36 cellular contexts compared by ENCODE assay signal in the genomic region with DNA sequence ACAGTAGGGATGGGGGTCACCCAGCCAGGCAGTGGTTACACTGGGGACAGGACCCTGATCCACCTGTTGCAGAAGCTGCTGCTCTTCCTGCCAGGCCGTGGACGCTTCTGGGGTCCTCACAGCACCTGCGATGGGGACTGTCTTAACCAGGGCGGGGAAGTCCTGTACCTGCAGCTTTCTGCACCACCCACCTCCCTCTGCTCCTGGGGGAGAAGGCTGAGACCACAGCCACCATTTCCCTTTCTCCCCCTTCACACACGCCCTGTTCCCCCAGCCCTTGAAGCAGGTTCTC.
"Had no signal": no experiment of that assay in that cellular context is flagged by ENCODE, and none has a peak within 500 bp of the region (broad histone marks: within the 10 kb centered on the region; RNA-seq: fewer than 3 reads in every experiment).

No MANE protein-coding gene starts in this region.

- H3K27me3 ChIP-seq: adrenal gland, body of pancreas, esophagus squamous epithelium, gastroesophageal sphincter had no signal

- H3K36me3 Mint-ChIP-seq: activated CD4-positive, alpha-beta memory T cell treated with anti-CD3 and anti-CD28 coated beads for 36 hours; activated CD8-positive, alpha-beta memory T cell treated with anti-CD3 and anti-CD28 coated beads, Interleukin-2, amount 10 ng/mL, durations not matched to agents 7 days and 5 days; activated naive CD4-positive, alpha-beta T cell treated with anti-CD3 and anti-CD28 coated beads, Interleukin-2, amount 50 U/mL, for 24 hours; activated naive CD8-positive, alpha-beta T cell treated with anti-CD3 and anti-CD28 coated beads for 36 hours had no signal

- H3K4me1 Mint-ChIP-seq: activated CD4-positive, alpha-beta T cell treated with anti-CD3 and anti-CD28 coated beads for 36 hours; activated CD4-positive, alpha-beta T cell treated with anti-CD3 and anti-CD28 coated beads, Interleukin-2, amount 10 ng/mL, durations not matched to agents 24 days and 14 days; activated CD8-positive, alpha-beta memory T cell treated with anti-CD3 and anti-CD28 coated beads, Interleukin-2, amount 10 ng/mL, durations not matched to agents 7 days and 5 days; activated naive CD4-positive, alpha-beta T cell treated with anti-CD3 and anti-CD28 coated beads, Interleukin-2, amount 50 U/mL, for 24 hours; activated naive CD8-positive, alpha-beta T cell treated with anti-CD3 and anti-CD28 coated beads for 36 hours; activated naive CD8-positive, alpha-beta T cell treated with anti-CD3 and anti-CD28 coated beads, Interleukin-2, amount 50 U/mL, for 24 hours had no signal

- H3K4me3 ChIP-seq: adrenal gland, body of pancreas, esophagus squamous epithelium, gastroesophageal sphincter had no signal

- H3K9me3 ChIP-seq: adrenal gland, body of pancreas, esophagus squamous epithelium, gastroesophageal sphincter had no signal

- FAIRE-seq: colon, endometrium, endothelial cell of umbilical vein had no signal

- DNase-seq: activated CD4-positive, alpha-beta memory T cell treated with anti-CD3 and anti-CD28 coated beads for 36 hours; activated CD4-positive, alpha-beta T cell treated with anti-CD3 and anti-CD28 coated beads for 36 hours; activated CD4-positive, alpha-beta T cell treated with anti-CD3 and anti-CD28 coated beads, Interleukin-2, amount 10 ng/mL, durations not matched to agents 24 days and 14 days; activated CD4-positive, CD25-positive, alpha-beta regulatory T cell; activated CD4-positive, CD25-positive, alpha-beta regulatory T cell treated with anti-CD3 and anti-CD28 coated beads, Interleukin-2, amount 50 U/mL, for 72 hours; activated CD8-positive, alpha-beta memory T cell treated with anti-CD3 and anti-CD28 coated beads, Interleukin-2, amount 10 ng/mL, durations not matched to agents 7 days and 5 days; activated CD8-positive, alpha-beta memory T cell treated with anti-CD3 and anti-CD28 coated beads, Interleukin-2, amount 50 U/mL, for 4 hours; activated CD8-positive, alpha-beta T cell treated with anti-CD3 and anti-CD28 coated beads, Interleukin-2, amount 10 ng/mL, durations not matched to agents 7 days and 5 days; activated effector memory CD4-positive, alpha-beta T cell treated with anti-CD3 and anti-CD28 coated beads, Interleukin-2, amount 50 U/mL, for 16 hours; activated naive CD4-positive, alpha-beta T cell treated with anti-CD3 and anti-CD28 coated beads for 36 hours; activated naive CD8-positive, alpha-beta T cell treated with anti-CD3 and anti-CD28 coated beads for 36 hours; activated naive CD8-positive, alpha-beta T cell treated with anti-CD3 and anti-CD28 coated beads, Interleukin-2, amount 50 U/mL, for 24 hours; activated T-cell treated with anti-CD3 and anti-CD28 coated beads, Interleukin-2, amount 50 U/mL, for 1 hour; activated T-cell treated with anti-CD3 and anti-CD28 coated beads, Interleukin-2, amount 50 U/mL, for 48 hours; adrenal gland; amygdala; body of pancreas; caudate nucleus; cortex of kidney; dermis blood vessel endothelial cell; effector CD4-positive, alpha-beta T cell; effector memory CD8-positive, alpha-beta T cell; esophagus squamous epithelium; foreskin melanocyte; T-helper 1 cell; T-helper 17 cell; T1000 had no signal

- H3K4me1 ChIP-seq: adrenal gland, esophagus squamous epithelium, gastroesophageal sphincter had no signal

- H3K27ac ChIP-seq: adrenal gland, body of pancreas, epithelial cell of prostate, esophagus squamous epithelium, gastroesophageal sphincter had no signal

- H3K9me3 Mint-ChIP-seq: activated CD4-positive, alpha-beta memory T cell treated with anti-CD3 and anti-CD28 coated beads for 36 hours; activated CD4-positive, alpha-beta T cell treated with anti-CD3 and anti-CD28 coated beads, Interleukin-2, amount 10 ng/mL, durations not matched to agents 24 days and 14 days; activated naive CD4-positive, alpha-beta T cell treated with anti-CD3 and anti-CD28 coated beads for 36 hours; activated naive CD4-positive, alpha-beta T cell treated with anti-CD3 and anti-CD28 coated beads, Interleukin-2, amount 50 U/mL, for 24 hours; activated naive CD8-positive, alpha-beta T cell treated with anti-CD3 and anti-CD28 coated beads for 36 hours; activated T-helper 1 cell treated with anti-CD3 and anti-CD28 coated beads, Interleukin-12 subunit alpha, Interleukin-12 subunit beta, Interleukin-2, Interleukin-4 antibody, amounts not matched to agents 30 ng/mL and 10 ng/mL and 1 ng/mL, durations not matched to agents 14 hours and 24 hours and 36 hours; activated T-helper 2 cell treated with anti-CD3 and anti-CD28 coated beads, Interferon-gamma antibody, Interleukin-2, Interleukin-4, amounts not matched to agents 10 μg/mL and 5 μg/mL and 100 μg/mL, durations not matched to agents 14 hours and 24 hours and 36 hours; effector memory CD8-positive, alpha-beta T cell had no signal

- H3K4me3 Mint-ChIP-seq: activated CD4-positive, alpha-beta memory T cell treated with anti-CD3 and anti-CD28 coated beads for 36 hours; activated CD4-positive, alpha-beta T cell treated with anti-CD3 and anti-CD28 coated beads for 36 hours; activated CD4-positive, alpha-beta T cell treated with anti-CD3 and anti-CD28 coated beads, Interleukin-2, amount 10 ng/mL, durations not matched to agents 24 days and 14 days; activated CD8-positive, alpha-beta memory T cell treated with anti-CD3 and anti-CD28 coated beads, Interleukin-2, amount 10 ng/mL, durations not matched to agents 7 days and 5 days; activated CD8-positive, alpha-beta T cell treated with anti-CD3 and anti-CD28 coated beads, Interleukin-2, amount 10 ng/mL, durations not matched to agents 7 days and 5 days; activated naive CD4-positive, alpha-beta T cell treated with anti-CD3 and anti-CD28 coated beads for 36 hours; activated naive CD4-positive, alpha-beta T cell treated with anti-CD3 and anti-CD28 coated beads, Interleukin-2, amount 50 U/mL, for 24 hours; activated naive CD8-positive, alpha-beta T cell treated with anti-CD3 and anti-CD28 coated beads for 36 hours; activated naive CD8-positive, alpha-beta T cell treated with anti-CD3 and anti-CD28 coated beads, Interleukin-2, amount 50 U/mL, for 24 hours; activated T-helper 1 cell treated with anti-CD3 and anti-CD28 coated beads, Interleukin-12 subunit alpha, Interleukin-12 subunit beta, Interleukin-2, Interleukin-4 antibody, amounts not matched to agents 30 ng/mL and 10 ng/mL and 1 ng/mL, durations not matched to agents 14 hours and 24 hours and 36 hours; effector memory CD8-positive, alpha-beta T cell; T-helper 17 cell; T-helper 2 cell treated with Interferon-gamma antibody and Interleukin-4, amounts not matched to agents 5 μg/mL and 100 μg/mL, for 36 hours had no signal

- H3K27me3 Mint-ChIP-seq: activated CD4-positive, alpha-beta T cell treated with anti-CD3 and anti-CD28 coated beads, Interleukin-2, amount 10 ng/mL, durations not matched to agents 24 days and 14 days; activated CD8-positive, alpha-beta memory T cell treated with anti-CD3 and anti-CD28 coated beads, Interleukin-2, amount 10 ng/mL, durations not matched to agents 7 days and 5 days; activated naive CD4-positive, alpha-beta T cell treated with anti-CD3 and anti-CD28 coated beads, Interleukin-2, amount 50 U/mL, for 24 hours had no signal

- H3K36me3 ChIP-seq: adrenal gland had no signal

- H3K27ac Mint-ChIP-seq: activated CD4-positive, alpha-beta memory T cell treated with anti-CD3 and anti-CD28 coated beads for 36 hours; activated CD4-positive, alpha-beta T cell treated with anti-CD3 and anti-CD28 coated beads for 36 hours; activated CD4-positive, alpha-beta T cell treated with anti-CD3 and anti-CD28 coated beads, Interleukin-2, amount 10 ng/mL, durations not matched to agents 24 days and 14 days; activated CD8-positive, alpha-beta memory T cell treated with anti-CD3 and anti-CD28 coated beads, Interleukin-2, amount 10 ng/mL, durations not matched to agents 7 days and 5 days; activated CD8-positive, alpha-beta T cell treated with anti-CD3 and anti-CD28 coated beads, Interleukin-2, amount 10 ng/mL, durations not matched to agents 7 days and 5 days; activated naive CD4-positive, alpha-beta T cell treated with anti-CD3 and anti-CD28 coated beads for 36 hours; activated naive CD4-positive, alpha-beta T cell treated with anti-CD3 and anti-CD28 coated beads, Interleukin-2, amount 50 U/mL, for 24 hours; activated naive CD8-positive, alpha-beta T cell treated with anti-CD3 and anti-CD28 coated beads for 36 hours; activated naive CD8-positive, alpha-beta T cell treated with anti-CD3 and anti-CD28 coated beads, Interleukin-2, amount 50 U/mL, for 24 hours; activated T-helper 1 cell treated with anti-CD3 and anti-CD28 coated beads, Interleukin-12 subunit alpha, Interleukin-12 subunit beta, Interleukin-2, Interleukin-4 antibody, amounts not matched to agents 30 ng/mL and 10 ng/mL and 1 ng/mL, durations not matched to agents 14 hours and 24 hours and 36 hours; activated T-helper 2 cell treated with anti-CD3 and anti-CD28 coated beads, Interferon-gamma antibody, Interleukin-2, Interleukin-4, amounts not matched to agents 10 μg/mL and 5 μg/mL and 100 μg/mL, durations not matched to agents 14 hours and 24 hours and 36 hours; effector memory CD8-positive, alpha-beta T cell; T-helper 17 cell; T-helper 2 cell treated with Interferon-gamma antibody and Interleukin-4, amounts not matched to agents 5 μg/mL and 100 μg/mL, for 36 hours had no signal

- ATAC-seq: activated CD4-positive, alpha-beta T cell treated with anti-CD3 and anti-CD28 coated beads for 36 hours; activated CD8-positive, alpha-beta memory T cell treated with anti-CD3 and anti-CD28 coated beads, Interleukin-2, amount 10 ng/mL, durations not matched to agents 7 days and 5 days; activated CD8-positive, alpha-beta T cell treated with anti-CD3 and anti-CD28 coated beads, Interleukin-2, amount 10 ng/mL, durations not matched to agents 7 days and 5 days; activated naive CD8-positive, alpha-beta T cell treated with anti-CD3 and anti-CD28 coated beads, Interleukin-2, amount 50 U/mL, for 24 hours; body of pancreas; effector memory CD8-positive, alpha-beta T cell; gastroesophageal sphincter; T-helper 17 cell had no signal
